ENCODE assay signal across 21 cellular contexts in genomic region chr6:166473886-166474596, GRCh38.
"Had no signal": no experiment of that assay in that cellular context is flagged by ENCODE, and none has a peak within 500 bp of the region (broad histone marks: within the 10 kb centered on the region; RNA-seq: fewer than 3 reads in every experiment).

No MANE protein-coding gene starts in this region.

- H3K4me3 Mint-ChIP-seq: activated B cell treated with CpG ODN at 0.5 μM for 24 hours; activated CD8-positive, alpha-beta T cell treated with anti-CD3 and anti-CD28 coated beads for 36 hours; activated T-cell treated with anti-CD3 and anti-CD28 coated beads, Interleukin-2, amount 50 U/mL, for 4 hours; neural progenitor cell; stimulated activated naive B cell treated with anti-CD40 and anti-IgM and Interleukin-4, amounts not matched to agents 10 μg/mL and 1 μg/mL and 100 μg/mL, for 72 hours had no signal

- H3K4me3 ChIP-seq: colonic mucosa, gastrocnemius medialis, heart right ventricle, neural progenitor cell, pancreas, sigmoid colon, thoracic aorta, upper lobe of left lung had no signal

- H3K27me3 ChIP-seq: brain microvascular endothelial cell, colonic mucosa, gastrocnemius medialis, heart right ventricle, neural progenitor cell, pancreas, sigmoid colon, upper lobe of left lung had no signal

- H3K27ac Mint-ChIP-seq: activated B cell treated with CpG ODN at 0.5 μM for 24 hours; activated CD8-positive, alpha-beta T cell treated with anti-CD3 and anti-CD28 coated beads for 36 hours; neural progenitor cell; stimulated activated naive B cell treated with anti-CD40 and anti-IgM and Interleukin-4, amounts not matched to agents 10 μg/mL and 1 μg/mL and 100 μg/mL, for 72 hours had no signal

- H3K27me3 Mint-ChIP-seq: activated CD8-positive, alpha-beta T cell treated with anti-CD3 and anti-CD28 coated beads for 36 hours; stimulated activated naive B cell treated with anti-CD40 and anti-IgM and Interleukin-4, amounts not matched to agents 10 μg/mL and 1 μg/mL and 100 μg/mL, for 72 hours had no signal

- H3K9ac ChIP-seq: neural progenitor cell had no signal

- DNase-seq: activated B cell treated with CpG ODN at 0.5 μM for 24 hours; activated CD4-positive, alpha-beta T cell treated with anti-CD3 and anti-CD28 coated beads for 48 hours; activated CD8-positive, alpha-beta T cell treated with anti-CD3 and anti-CD28 coated beads for 36 hours; activated naive CD4-positive, alpha-beta T cell treated with anti-CD3 and anti-CD28 coated beads, Interleukin-2, amount 50 U/mL, for 16 hours; activated T-cell treated with anti-CD3 and anti-CD28 coated beads, Interleukin-2, amount 50 U/mL, for 4 hours; aorta; brain microvascular endothelial cell; central memory CD4-positive, alpha-beta T cell; colonic mucosa; erythroblast; gastrocnemius medialis; heart right ventricle; kidney glomerular epithelial cell; left ventricle myocardium superior; pancreas; sigmoid colon; stimulated activated naive B cell treated with anti-CD40 and anti-IgM and Interleukin-4, amounts not matched to agents 10 μg/mL and 1 μg/mL and 100 μg/mL, for 72 hours; upper lobe of left lung had no signal

- H3K4me1 ChIP-seq: colonic mucosa, heart right ventricle, neural progenitor cell, pancreas, sigmoid colon had no signal

- H3K9me3 Mint-ChIP-seq: activated B cell treated with CpG ODN at 0.5 μM for 24 hours; activated CD8-positive, alpha-beta T cell treated with anti-CD3 and anti-CD28 coated beads for 36 hours; activated T-cell treated with anti-CD3 and anti-CD28 coated beads, Interleukin-2, amount 50 U/mL, for 4 hours; neural progenitor cell; stimulated activated naive B cell treated with anti-CD40 and anti-IgM and Interleukin-4, amounts not matched to agents 10 μg/mL and 1 μg/mL and 100 μg/mL, for 72 hours had no signal

- H3K4me1 Mint-ChIP-seq: activated B cell treated with CpG ODN at 0.5 μM for 24 hours had no signal

- H3K27ac ChIP-seq: brain microvascular endothelial cell, colonic mucosa, gastrocnemius medialis, heart right ventricle, neural progenitor cell, pancreas, sigmoid colon, thoracic aorta had no signal

- H3K9me3 ChIP-seq: colonic mucosa, gastrocnemius medialis, heart right ventricle, pancreas, sigmoid colon, thoracic aorta, upper lobe of left lung had no signal

- H3K36me3 ChIP-seq: brain microvascular endothelial cell, colonic mucosa, neural progenitor cell, pancreas, thoracic aorta had no signal

- FAIRE-seq: endometrium, pancreas had no signal
